Comparison of ENCODE assay signal across 10 cellular contexts in the genomic region with DNA sequence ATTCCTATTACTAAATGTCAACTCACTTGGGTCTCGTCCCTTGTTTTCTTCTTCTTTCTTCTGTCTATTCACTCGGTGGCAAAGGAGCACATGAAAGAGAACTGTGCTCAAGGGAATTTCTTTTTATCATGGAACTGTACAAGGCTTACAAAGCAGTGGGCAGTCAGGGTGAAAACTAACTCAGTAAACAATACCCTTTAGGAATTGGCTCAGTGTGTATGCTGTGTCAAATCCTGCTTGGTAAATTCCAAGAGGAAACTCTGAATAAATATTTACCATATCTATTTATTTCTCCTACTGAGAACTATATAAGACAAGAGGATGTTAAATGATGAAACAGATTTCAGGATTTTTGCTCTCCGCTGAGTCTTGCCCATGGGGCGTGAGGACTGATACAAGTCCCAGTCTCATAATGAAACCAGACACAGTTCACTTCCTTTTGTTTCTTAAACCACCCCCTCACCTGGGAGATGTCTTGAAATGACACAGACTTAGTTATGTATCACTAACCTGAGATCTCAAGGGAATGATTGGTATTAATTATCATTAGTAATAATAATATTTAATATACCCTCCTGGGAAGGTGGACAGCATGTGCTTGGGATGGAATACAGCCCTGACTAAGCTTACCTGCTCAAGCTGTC.
DNase-seq lines count a peak whose midpoint lies in the region; ATAC-seq and TF ChIP-seq lines count a peak whose summit lies in the region.
"Had no signal": no experiment of that assay in that cellular context is flagged by ENCODE, and none has a peak within 500 bp of the region (broad histone marks: within the 10 kb centered on the region; RNA-seq: fewer than 3 reads in every experiment).

No MANE protein-coding gene starts in this region.

- H3K4me3 ChIP-seq in hepatocyte: no peak overlapping the region
- H3K4me3 ChIP-seq: ascending aorta, upper lobe of left lung had no signal

- H3K9me3 ChIP-seq in hepatocyte (ENCODE audit: low read depth): no peaks in the 10 kb centered on the region

- no peaks in the 10 kb centered on the region for H3K4me1 ChIP-seq in hepatocyte (ENCODE audit: insufficient read depth)
- H3K4me1 ChIP-seq: ascending aorta had no signal

- DNase-seq in activated T-cell treated with anti-CD3 and anti-CD28 coated beads, Interleukin-2, amount 50 U/mL, for 24 hours: no peak
- no peak for DNase-seq in activated T-cell treated with anti-CD3 and anti-CD28 coated beads for 4 hours
- DNase-seq in T-helper 2 cell treated with Interferon-gamma antibody and Interleukin-4, amounts not matched to agents 5 μg/mL and 100 μg/mL, for 36 hours (ENCODE audit: low spot score): peak; percentile 58
- peak; percentile 65 for DNase-seq in stimulated activated naive B cell treated with anti-CD40 and anti-IgM and Interleukin-4, amounts not matched to agents 10 μg/mL and 1 μg/mL and 100 μg/mL, for 72 hours
- no peak for DNase-seq in NCI-H2196 (lab: John Stamatoyannopoulos, UW; ENCODE audit: unreplicated experiment)
- no peak for DNase-seq in hepatocyte (ENCODE audit: low spot score)
- DNase-seq in NCI-H774 (lab: John Stamatoyannopoulos, UW): no peak
- DNase-seq: upper lobe of left lung had no signal

- peaks cover 6% of the 10 kb centered on the region for H3K9me3 Mint-ChIP-seq in activated T-cell treated with anti-CD3 and anti-CD28 coated beads, Interleukin-2, amount 50 U/mL, for 24 hours
- peaks cover 11% of the 10 kb centered on the region for H3K9me3 Mint-ChIP-seq in T-helper 2 cell treated with Interferon-gamma antibody and Interleukin-4, amounts not matched to agents 5 μg/mL and 100 μg/mL, for 36 hours
- H3K9me3 Mint-ChIP-seq in stimulated activated naive B cell treated with anti-CD40 and anti-IgM and Interleukin-4, amounts not matched to agents 10 μg/mL and 1 μg/mL and 100 μg/mL, for 72 hours: peaks cover 8 to 10% of the 10 kb centered on the region in 2 donors

- peak; percentile 94 for ATAC-seq in HG02885 (IDR thresholded peaks at IDR 0.05; ENCODE audit: poor library complexity, unreplicated experiment)
- peak; percentile 86 to 91 for ATAC-seq in stimulated activated naive B cell treated with anti-CD40 and anti-IgM and Interleukin-4, amounts not matched to agents 10 μg/mL and 1 μg/mL and 100 μg/mL, for 72 hours (replicated peaks)

- no peaks in the 10 kb centered on the region for H3K27me3 Mint-ChIP-seq in activated T-cell treated with anti-CD3 and anti-CD28 coated beads, Interleukin-2, amount 50 U/mL, for 24 hours
- no peaks in the 10 kb centered on the region for H3K27me3 Mint-ChIP-seq in T-helper 2 cell treated with Interferon-gamma antibody and Interleukin-4, amounts not matched to agents 5 μg/mL and 100 μg/mL, for 36 hours (ENCODE audit: low read depth)
- H3K27me3 Mint-ChIP-seq in stimulated activated naive B cell treated with anti-CD40 and anti-IgM and Interleukin-4, amounts not matched to agents 10 μg/mL and 1 μg/mL and 100 μg/mL, for 72 hours: no peaks in the 10 kb centered on the region

- H3K4me2 ChIP-seq in hepatocyte: no peak overlapping the region

- H3K27me3 ChIP-seq in hepatocyte: no peaks in the 10 kb centered on the region
- H3K27me3 ChIP-seq: ascending aorta, upper lobe of left lung had no signal

- H3K27ac ChIP-seq in hepatocyte: no peak overlapping the region
- H3K27ac ChIP-seq: ascending aorta, upper lobe of left lung had no signal

- H3K4me1 Mint-ChIP-seq in activated T-cell treated with anti-CD3 and anti-CD28 coated beads, Interleukin-2, amount 50 U/mL, for 24 hours (ENCODE audit: low read depth): peaks cover 96% of the 10 kb centered on the region
- H3K4me1 Mint-ChIP-seq in T-helper 2 cell treated with Interferon-gamma antibody and Interleukin-4, amounts not matched to agents 5 μg/mL and 100 μg/mL, for 36 hours (ENCODE audit: low read depth): peaks cover 86% of the 10 kb centered on the region
- peaks cover 61 to 93% of the 10 kb centered on the region in 2 donors for H3K4me1 Mint-ChIP-seq in stimulated activated naive B cell treated with anti-CD40 and anti-IgM and Interleukin-4, amounts not matched to agents 10 μg/mL and 1 μg/mL and 100 μg/mL, for 72 hours

- peak overlapping the region; percentile 90 for H3K27ac Mint-ChIP-seq in activated T-cell treated with anti-CD3 and anti-CD28 coated beads, Interleukin-2, amount 50 U/mL, for 24 hours
- H3K27ac Mint-ChIP-seq in T-helper 2 cell treated with Interferon-gamma antibody and Interleukin-4, amounts not matched to agents 5 μg/mL and 100 μg/mL, for 36 hours: no peak overlapping the region
- H3K27ac Mint-ChIP-seq in stimulated activated naive B cell treated with anti-CD40 and anti-IgM and Interleukin-4, amounts not matched to agents 10 μg/mL and 1 μg/mL and 100 μg/mL, for 72 hours: peak overlapping the region; percentile 91

- H3K9me2 ChIP-seq in hepatocyte (replicated peaks; ENCODE audit: insufficient read depth): no peaks in the 10 kb centered on the region

- H3K36me3 Mint-ChIP-seq in activated T-cell treated with anti-CD3 and anti-CD28 coated beads, Interleukin-2, amount 50 U/mL, for 24 hours (ENCODE audit: low read depth): peaks cover 60% of the 10 kb centered on the region
- H3K36me3 Mint-ChIP-seq in T-helper 2 cell treated with Interferon-gamma antibody and Interleukin-4, amounts not matched to agents 5 μg/mL and 100 μg/mL, for 36 hours (ENCODE audit: low read depth): peaks cover 36% of the 10 kb centered on the region
- peaks cover 26 to 43% of the 10 kb centered on the region in 2 donors for H3K36me3 Mint-ChIP-seq in stimulated activated naive B cell treated with anti-CD40 and anti-IgM and Interleukin-4, amounts not matched to agents 10 μg/mL and 1 μg/mL and 100 μg/mL, for 72 hours

- H3K79me2 ChIP-seq in hepatocyte: no peaks in the 10 kb centered on the region

- H3K36me3 ChIP-seq in hepatocyte (replicated peaks; ENCODE audit: insufficient read depth, low read depth): no peaks in the 10 kb centered on the region
- H3K36me3 ChIP-seq: ascending aorta, upper lobe of left lung had no signal

- peak overlapping the region; percentile 51 for H3K4me3 Mint-ChIP-seq in activated T-cell treated with anti-CD3 and anti-CD28 coated beads, Interleukin-2, amount 50 U/mL, for 24 hours
- H3K4me3 Mint-ChIP-seq in T-helper 2 cell treated with Interferon-gamma antibody and Interleukin-4, amounts not matched to agents 5 μg/mL and 100 μg/mL, for 36 hours: peak overlapping the region; percentile 41
- peak overlapping the region; percentile 64 to 66 for H3K4me3 Mint-ChIP-seq in stimulated activated naive B cell treated with anti-CD40 and anti-IgM and Interleukin-4, amounts not matched to agents 10 μg/mL and 1 μg/mL and 100 μg/mL, for 72 hours

- H2AFZ ChIP-seq in hepatocyte: no peak overlapping the region

- H4K20me1 ChIP-seq in hepatocyte (ENCODE audit: insufficient read depth, poor library complexity, severe bottlenecking): no peaks in the 10 kb centered on the region

- 56% methylated on average over 4 of the region's 4 CpGs for WGBS in hepatocyte (ENCODE audit: low lambda C conversion rate, missing lambda C conversion rate)

- TF ChIP-seq CTCF in hepatocyte (IDR thresholded peaks at IDR 0.05; ENCODE audit: poor library complexity): no peak

Comparison
In these comparisons a context has a peak if more than half of its experiments do, and no peak if none do; other contexts are left out.
1. DNase-seq: peak in T-helper 2 cell treated with Interferon-gamma antibody and Interleukin-4, amounts not matched to agents 5 μg/mL and 100 μg/mL, for 36 hours (single experiment) and stimulated activated naive B cell treated with anti-CD40 and anti-IgM and Interleukin-4, amounts not matched to agents 10 μg/mL and 1 μg/mL and 100 μg/mL, for 72 hours (single experiment); none in activated T-cell treated with anti-CD3 and anti-CD28 coated beads, Interleukin-2, amount 50 U/mL, for 24 hours (single experiment), activated T-cell treated with anti-CD3 and anti-CD28 coated beads for 4 hours (single experiment), NCI-H2196 (single experiment), hepatocyte (single experiment) and NCI-H774 (single experiment).
2. Peak in every context shown above with its lines, with median percentiles within 50 percentile points of each other: H3K4me3 Mint-ChIP-seq.